In genomic region chr18:9516437-9517064, GRCh38 we compare ENCODE assay signal across 8 cellular contexts. TPM values are rescaled to one million over a fixed set of nuclear protein-coding genes. Genes with fewer than 3 reads are reported as not detected.
DNase-seq lines count a peak whose midpoint lies in the region; ATAC-seq and TF ChIP-seq lines count a peak whose summit lies in the region.

No MANE protein-coding gene starts in this region.

- peaks cover 3% of the 10 kb centered on the region for H3K4me1 Mint-ChIP-seq in activated CD4-positive, alpha-beta memory T cell treated with anti-CD3 and anti-CD28 coated beads, Interleukin-2, amount 10 ng/mL, durations not matched to agents 7 days and 5 days

- no peak overlapping the region for H3K18ac ChIP-seq in neuronal stem cell (ENCODE audit: low read length)

- H3F3A ChIP-seq in SK-N-SH (replicated peaks; ENCODE audit: insufficient read depth), result peaks cover 33% of the 10 kb centered on the region

- H3K9ac ChIP-seq in SK-N-SH (peak overlapping the region; percentile 3; the same call in 1 of the 2 replicates), neuronal stem cell (ENCODE audit: low read depth, low read length, poor library complexity) (no peak overlapping the region)

- no peak for TF ChIP-seq POLR2A in esophagus squamous epithelium (IDR thresholded peaks at IDR 0.05)

- CTCF ChIA-PET in SK-N-SH (lab: Yijun Ruan, JAX), result interaction anchor here (0.5 to 2.0 kb wide), 36 partner anchors 8 to 1788 kb away, joined by 3 to 8 read pairs (median 3); partner anchors contain the start of genes RALBP1 and TWSG1
- CTCF ChIA-PET in activated CD4-positive, alpha-beta memory T cell treated with anti-CD3 and anti-CD28 coated beads, Interleukin-2, amount 10 ng/mL, durations not matched to agents 7 days and 5 days (lab: Charles Lee), result interaction anchor here (0.6 to 2.3 kb wide), 16 partner anchors 9 to 916 kb away, joined by 3 to 7 read pairs (median 4); no protein-coding TSS in a partner anchor

- no peak overlapping the region for H2BK5ac ChIP-seq in neuronal stem cell (ENCODE audit: low read length)

- DNase-seq in NCI-H2107 treated with DMSO at 0.1 percent for 48 hours (lab: John Stamatoyannopoulos, UW; ENCODE audit: unreplicated experiment) (peak; percentile 25), NCI-H2107 (lab: John Stamatoyannopoulos, UW) (no peak), LoVo (ENCODE audit: low spot score) (peak; percentile 54), SK-N-SH (peak; percentile 63), esophagus squamous epithelium (lab: John Stamatoyannopoulos, UW) (no peak), neuronal stem cell (ENCODE audit: low spot score) (peak; percentile 15)
- no peak for DNase-seq in activated CD4-positive, alpha-beta memory T cell treated with anti-CD3 and anti-CD28 coated beads, Interleukin-2, amount 10 ng/mL, durations not matched to agents 7 days and 5 days

- no peaks in the 10 kb centered on the region for H3K27me3 ChIP-seq in SK-N-SH (ENCODE audit: insufficient read depth)
- no peaks in the 10 kb centered on the region for H3K27me3 ChIP-seq in esophagus squamous epithelium
- no peaks in the 10 kb centered on the region for H3K27me3 ChIP-seq in neuronal stem cell (ENCODE audit: control insufficient read depth in 3 of 3, insufficient read depth in 3 of 3, low read depth in 1 of 3, low read length in 3 of 3)

- peak; percentile 88 for TF ChIP-seq RAD21 in SK-N-SH (IDR thresholded peaks at IDR 0.05; ENCODE audit: low read length)

- no peak overlapping the region for H2BK12ac ChIP-seq in neuronal stem cell (ENCODE audit: low read length)

- H3K27ac ChIP-seq in SK-N-SH (ENCODE audit: low read depth in 2 of 2, low read length in 1 of 2) (peak overlapping the region in 1 of 2 experiments; percentile 44; a peak in 1 of 4 replicates), esophagus squamous epithelium (peak overlapping the region in 2 of 4 donors; percentile 28 to 39), neuronal stem cell (replicated peaks; ENCODE audit: low read length) (no peak overlapping the region)

- peaks cover 5% of the 10 kb centered on the region; the same call in 1 of the 2 replicates for H4K20me1 ChIP-seq in SK-N-SH (ENCODE audit: insufficient read depth)

- H4K8ac ChIP-seq in neuronal stem cell (ENCODE audit: low read depth, low read length), result no peak overlapping the region

- no peak overlapping the region for H3K27ac Mint-ChIP-seq in activated CD4-positive, alpha-beta memory T cell treated with anti-CD3 and anti-CD28 coated beads, Interleukin-2, amount 10 ng/mL, durations not matched to agents 7 days and 5 days

- peak overlapping the region in 1 of 2 experiments; percentile 40; a peak in 1 of 4 replicates for H3K4me3 ChIP-seq in SK-N-SH (ENCODE audit: low read depth in 2 of 2, low read length in 1 of 2)
- H3K4me3 ChIP-seq in esophagus squamous epithelium, result no peak overlapping the region
- H3K4me3 ChIP-seq in neuronal stem cell (ENCODE audit: low read length in 2 of 2), result no peak overlapping the region

- H3K14ac ChIP-seq in neuronal stem cell (ENCODE audit: low read length), result no peak overlapping the region

- no peak overlapping the region for H3K23ac ChIP-seq in neuronal stem cell (ENCODE audit: low read depth, low read length, poor library complexity)

- peaks cover 10 to 21% of the 10 kb centered on the region in 2 experiments for H3K36me3 ChIP-seq in SK-N-SH (replicated peaks in 1 of 2; ENCODE audit: control insufficient read depth in 1 of 2, insufficient read depth in 2 of 2, low read length in 1 of 2)
- peaks cover 0 to 64% (median 4%) of the 10 kb centered on the region in 3 donors for H3K36me3 ChIP-seq in esophagus squamous epithelium
- H3K36me3 ChIP-seq in neuronal stem cell (replicated peaks in 1 of 2; ENCODE audit: control insufficient read depth in 2 of 2, insufficient read depth in 2 of 2, low read length in 2 of 2), result peaks cover 1 to 42% of the 10 kb centered on the region in 2 donors

- no peak overlapping the region for H2BK120ac ChIP-seq in neuronal stem cell (ENCODE audit: low read depth, low read length)

- H3K79me1 ChIP-seq in neuronal stem cell (ENCODE audit: low read depth, low read length), result no peaks in the 10 kb centered on the region

- H3K9me3 Mint-ChIP-seq in activated CD4-positive, alpha-beta memory T cell treated with anti-CD3 and anti-CD28 coated beads, Interleukin-2, amount 10 ng/mL, durations not matched to agents 7 days and 5 days, result no peaks in the 10 kb centered on the region

- POLR2A ChIA-PET in SK-N-SH (lab: Yijun Ruan, JAX), result no interaction called here
- POLR2A ChIA-PET in activated CD4-positive, alpha-beta memory T cell treated with anti-CD3 and anti-CD28 coated beads, Interleukin-2, amount 10 ng/mL, durations not matched to agents 7 days and 5 days (lab: Charles Lee), result no interaction called here

- H2AFZ ChIP-seq in SK-N-SH (ENCODE audit: low read depth) (no peak overlapping the region), neuronal stem cell (ENCODE audit: low read length) (no peak overlapping the region)

- intact Hi-C loops in esophagus squamous epithelium (cut with DNase I), result no loop called here

- H3K4ac ChIP-seq in neuronal stem cell (ENCODE audit: low read length), result no peak overlapping the region

- peaks cover 55% of the 10 kb centered on the region for H3K79me2 ChIP-seq in SK-N-SH (ENCODE audit: insufficient read depth)

- ATAC-seq in HG03521 (IDR thresholded peaks at IDR 0.05; ENCODE audit: unreplicated experiment), result no peak

- whole genome bisulfite sequencing in SK-N-SH (ENCODE audit: low lambda C conversion rate), result 72% methylated on average over 4 of the region's 4 CpGs
- WGBS in esophagus squamous epithelium, 2 donors, result 68% methylated on average over 4 of the region's 4 CpGs
- no CpG with 5 or more reads among the region's 4 CpGs for WGBS in neuronal stem cell (ENCODE audit: extremely low coverage in 2 of 2, insufficient read length in 2 of 2, insufficient replicate concordance in 1 of 2), 2 donors

- no peak overlapping the region for H2AK5ac ChIP-seq in neuronal stem cell (ENCODE audit: low read depth, low read length)

- peaks cover 0 to 19% of the 10 kb centered on the region in 2 experiments; a peak in 2 of 4 replicates for H3K4me1 ChIP-seq in SK-N-SH (ENCODE audit: control insufficient read depth in 1 of 2, insufficient read depth in 2 of 2, low read depth in 1 of 2, low read length in 1 of 2)
- peaks cover 0 to 33% (median 9%) of the 10 kb centered on the region in 3 donors for H3K4me1 ChIP-seq in esophagus squamous epithelium
- no peaks in the 10 kb centered on the region for H3K4me1 ChIP-seq in neuronal stem cell (ENCODE audit: control insufficient read depth in 2 of 2, insufficient read depth in 1 of 2, low read depth in 1 of 2, low read length in 2 of 2)

- H2BK15ac ChIP-seq in neuronal stem cell (ENCODE audit: low read length), result no peak overlapping the region

- H3K4me2 ChIP-seq in SK-N-SH, result peak overlapping the region; percentile 42; the same call in 1 of the 2 replicates
- H3K4me2 ChIP-seq in neuronal stem cell (ENCODE audit: insufficient read depth, low read length, poor library complexity, severe bottlenecking), result no peak overlapping the region

- no peaks in the 10 kb centered on the region for H3K9me3 ChIP-seq in SK-N-SH
- H3K9me3 ChIP-seq in esophagus squamous epithelium, result no peaks in the 10 kb centered on the region
- no peaks in the 10 kb centered on the region for H3K9me3 ChIP-seq in neuronal stem cell (replicated peaks in 1 of 2; ENCODE audit: control insufficient read depth in 2 of 2, insufficient read depth in 1 of 2, low read depth in 1 of 2, low read length in 2 of 2)

- TF ChIP-seq EP300 in SK-N-SH (IDR thresholded peaks at IDR 0.05; ENCODE audit: borderline replicate concordance in 1 of 2, low read depth in 1 of 2, low read length in 1 of 2), result no peak

- H3K36me3 Mint-ChIP-seq in activated CD4-positive, alpha-beta memory T cell treated with anti-CD3 and anti-CD28 coated beads, Interleukin-2, amount 10 ng/mL, durations not matched to agents 7 days and 5 days (ENCODE audit: low read depth), result peaks cover 13% of the 10 kb centered on the region

- no peak overlapping the region for H3K4me3 Mint-ChIP-seq in activated CD4-positive, alpha-beta memory T cell treated with anti-CD3 and anti-CD28 coated beads, Interleukin-2, amount 10 ng/mL, durations not matched to agents 7 days and 5 days

- peak; percentile 94 for TF ChIP-seq CTCF in SK-N-SH (IDR thresholded peaks at IDR 0.05)
- TF ChIP-seq CTCF in esophagus squamous epithelium (IDR thresholded peaks at IDR 0.05), result peak; percentile 56 to 90 (median 85)

- no peaks in the 10 kb centered on the region for H3K27me3 Mint-ChIP-seq in activated CD4-positive, alpha-beta memory T cell treated with anti-CD3 and anti-CD28 coated beads, Interleukin-2, amount 10 ng/mL, durations not matched to agents 7 days and 5 days

- H4K91ac ChIP-seq in neuronal stem cell (ENCODE audit: low read depth, low read length, poor library complexity), result no peak overlapping the region

- no peaks in the 10 kb centered on the region for H3K9me2 ChIP-seq in SK-N-SH

TF ChIP-seq in SK-N-SH, 30 proteins besides CTCF, POLR2A, EP300 and RAD21:
- no peak for TF ChIP-seq TAF1 (IDR thresholded peaks at IDR 0.05; ENCODE audit: borderline replicate concordance, low read depth, low read length)
- peak; percentile 67 for TF ChIP-seq SMC3 (IDR thresholded peaks at IDR 0.05; ENCODE audit: low read depth, low read length)
- no peak for TF ChIP-seq FOXJ3 (CRISPR knock-in tag; IDR thresholded peaks at IDR 0.05)

RNA-seq across cellular contexts. Expression of gene RALBP1, which starts 41.2 kb away (rescaled TPM):
- polyA plus RNA-seq in SK-N-SH (2012; rRNA removed), result 43.8 and 43.9 TPM in 2 replicates
- 40.4 and 42.2 TPM in 2 replicates for polyA plus RNA-seq in SK-N-SH (2012; cell fraction: cytosol; rRNA removed)
- polyA plus RNA-seq in SK-N-SH (2012; cell fraction: nucleus; rRNA removed), result 24.8 and 31.7 TPM in 2 replicates
- 100 to 1,000 TPM in 1 of 4 donors, 10 to 100 TPM in 3; 74.0 to 105 (median 84.1) TPM for total RNA-seq in esophagus squamous epithelium
- polyA plus RNA-seq in neuronal stem cell (2013, experiment 1 of 2), result 97.0 TPM
- 108 TPM for polyA plus RNA-seq in neuronal stem cell (2013, experiment 2 of 2)
- 10 to 100 TPM; 56.4 to 56.7 TPM for total RNA-seq in activated CD4-positive, alpha-beta memory T cell treated with anti-CD3 and anti-CD28 coated beads, Interleukin-2, amount 10 ng/mL, durations not matched to agents 7 days and 5 days

Comparison
In these comparisons a context has a peak if more than half of its experiments do, and no peak if none do; other contexts are left out.
1. DNase-seq: peak in NCI-H2107 treated with DMSO at 0.1 percent for 48 hours (single experiment), LoVo (single experiment), SK-N-SH (single experiment) and neuronal stem cell (single experiment); none in NCI-H2107 (single experiment), esophagus squamous epithelium (single experiment) and activated CD4-positive, alpha-beta memory T cell treated with anti-CD3 and anti-CD28 coated beads, Interleukin-2, amount 10 ng/mL, durations not matched to agents 7 days and 5 days (single experiment).